17 cellular contexts compared by ENCODE assay signal in the genomic region with DNA sequence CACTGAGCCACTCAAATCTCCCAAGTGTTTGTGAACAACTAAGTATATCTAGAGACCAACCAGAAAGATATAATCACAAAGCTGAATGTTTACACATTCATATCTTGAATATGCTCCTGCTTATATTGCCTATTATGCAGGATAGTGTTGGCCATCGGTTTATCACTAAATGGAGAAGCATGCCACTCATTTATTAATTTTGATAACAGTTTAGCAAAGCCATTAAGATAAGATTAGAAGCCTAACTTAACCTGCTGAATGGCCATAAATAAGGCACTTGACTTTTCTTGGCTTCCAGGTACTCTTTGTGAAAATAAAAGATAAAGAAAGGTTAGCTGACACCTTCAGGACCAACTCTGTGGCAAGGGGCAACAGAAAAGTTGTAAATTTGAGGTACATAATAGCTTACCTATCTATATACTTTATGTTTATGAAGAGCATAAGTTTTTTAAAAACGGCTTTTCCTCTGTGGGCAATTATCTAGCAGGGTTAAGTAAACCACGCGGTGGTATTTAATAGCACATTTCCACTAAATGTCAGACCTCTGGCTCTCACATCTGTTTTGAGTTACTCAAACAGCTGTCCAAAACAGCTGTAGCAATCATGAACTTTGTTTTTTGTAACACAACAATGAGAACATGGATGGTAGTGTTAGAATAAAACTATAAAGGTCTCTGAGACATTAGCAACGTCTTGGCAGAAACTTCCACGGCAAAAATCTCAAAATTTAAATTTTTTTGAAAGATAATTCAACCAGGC. TPM values are rescaled to one million over a fixed set of nuclear protein-coding genes. Genes with fewer than 3 reads are reported as not detected.
DNase-seq lines count a peak whose midpoint lies in the region; ATAC-seq, FAIRE-seq and TF ChIP-seq lines count a peak whose summit lies in the region.
"Had no signal": no experiment of that assay in that cellular context is flagged by ENCODE, and none has a peak within 500 bp of the region (broad histone marks: within the 10 kb centered on the region; RNA-seq: fewer than 3 reads in every experiment).

No MANE protein-coding gene starts in this region.

- ATAC-seq in left ventricle myocardium superior (peak; percentile 51), HG03432 (IDR thresholded peaks at IDR 0.05; ENCODE audit: unreplicated experiment) (no peak), mucosa of descending colon (no peak)

- H3K9me3 ChIP-seq in adipocyte (ENCODE audit: control insufficient read depth, low read length) (peaks cover 5% of the 10 kb centered on the region), mucosa of descending colon (no peaks in the 10 kb centered on the region)
- H3K9me3 ChIP-seq: SJSA1 had no signal

- DNase-seq in AG09319 (ENCODE audit: extremely low read depth, low read depth) (peak; percentile 10), GM19239 (ENCODE audit: insufficient read length, low spot score) (no peak), adipocyte (ENCODE audit: low read depth) (peak; percentile 51), left ventricle myocardium superior (no peak), NCI-H1694 treated with DMSO at 0.1 percent for 48 hours (lab: John Stamatoyannopoulos, UW) (no peak), mucosa of descending colon (no peak), SHP77 treated with DMSO at 0.1 percent for 48 hours (lab: John Stamatoyannopoulos, UW) (no peak)
- DNase-seq: CD8-positive, alpha-beta memory T cell; Karpas-422; NCI-H1417; NCI-H2081; NCI-H510A treated with DMSO at 0.1 percent for 48 hours had no signal

- no peak overlapping the region for H3K4me3 ChIP-seq in adipocyte (ENCODE audit: low read length)
- no peak overlapping the region for H3K4me3 ChIP-seq in mucosa of descending colon
- H3K4me3 ChIP-seq: BLaER1, SJSA1 had no signal

- H3K36me3 ChIP-seq in adipocyte (ENCODE audit: control insufficient read depth, insufficient read depth, low read length, severe bottlenecking) (peaks cover 5% of the 10 kb centered on the region), mucosa of descending colon (ENCODE audit: low read depth) (no peaks in the 10 kb centered on the region)
- H3K36me3 ChIP-seq: SJSA1 had no signal

- H3K9ac ChIP-seq in adipocyte (ENCODE audit: low read length), result no peak overlapping the region
- H3K9ac ChIP-seq: BLaER1 had no signal

- intact Hi-C loops in left ventricle myocardium superior (cut with micrococcal nuclease), result no loop called here
- intact Hi-C loops in mucosa of descending colon (cut with DNase I, micrococcal nuclease), result no loop called here

- H3K4me1 ChIP-seq in adipocyte (ENCODE audit: control insufficient read depth, insufficient read depth, low read length), result peaks cover 3% of the 10 kb centered on the region
- no peaks in the 10 kb centered on the region for H3K4me1 ChIP-seq in mucosa of descending colon (ENCODE audit: low read depth)
- H3K4me1 ChIP-seq: SJSA1 had no signal

- TF ChIP-seq CTCF in AG09319 (IDR thresholded peaks at IDR 0.05; ENCODE audit: low read depth, low read length), result no peak
- TF ChIP-seq CTCF in mucosa of descending colon (IDR thresholded peaks at IDR 0.05), result no peak

- H3K27me3 ChIP-seq in adipocyte (replicated peaks; ENCODE audit: control insufficient read depth, insufficient read depth, low read length), result no peaks in the 10 kb centered on the region
- H3K27me3 ChIP-seq: SJSA1 had no signal

- FAIRE-seq in GM19239 (lab: Jason Lieb, UNC), result peak; percentile 23
- FAIRE-seq: H1, RCC 7860 had no signal

RNA-seq across cellular contexts. Expression of a gene that starts 58.8 kb away (rescaled TPM):
- total RNA-seq in left ventricle myocardium superior (not detected), mucosa of descending colon (not detected)
- total RNA-seq: CD8-positive, alpha-beta memory T cell; H1; SJSA1 had no signal

Comparison
In these comparisons a context has a peak if more than half of its experiments do, and no peak if none do; other contexts are left out.
1. DNase-seq: peak in AG09319 (single experiment) and adipocyte (single experiment); none in GM19239 (single experiment), left ventricle myocardium superior (single experiment), NCI-H1694 treated with DMSO at 0.1 percent for 48 hours (single experiment), mucosa of descending colon (0 of 3) and SHP77 treated with DMSO at 0.1 percent for 48 hours (single experiment).